ENCODE assay signal across 24 cellular contexts in the genomic region with DNA sequence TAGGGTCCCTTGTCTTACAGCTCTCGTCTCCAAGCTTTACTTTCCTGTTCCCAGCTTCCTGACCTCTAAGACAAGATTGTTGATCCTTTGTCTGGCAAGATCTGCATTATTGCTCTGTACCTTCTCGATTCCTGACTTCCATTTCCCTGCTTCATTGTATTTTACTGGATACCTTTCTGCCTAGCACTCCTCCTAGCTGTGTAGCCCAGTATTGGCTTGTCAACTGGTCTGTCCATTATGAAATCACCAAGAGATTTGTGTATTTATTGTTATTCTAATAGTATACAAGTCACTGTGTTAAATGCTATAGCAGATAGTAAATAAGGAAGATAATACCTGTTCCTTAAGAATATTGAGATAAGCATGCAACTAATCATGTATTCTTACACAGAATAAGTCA.
DNase-seq lines count a peak whose midpoint lies in the region; ATAC-seq and TF ChIP-seq lines count a peak whose summit lies in the region.
"Had no signal": no experiment of that assay in that cellular context is flagged by ENCODE, and none has a peak within 500 bp of the region (broad histone marks: within the 10 kb centered on the region; RNA-seq: fewer than 3 reads in every experiment).

No MANE protein-coding gene starts in this region.

- no peaks in the 10 kb centered on the region for H3K36me3 Mint-ChIP-seq in GM23338 (ENCODE audit: low read depth)
- no peaks in the 10 kb centered on the region for H3K36me3 Mint-ChIP-seq in endodermal cell (ENCODE audit: low read depth)
- H3K36me3 Mint-ChIP-seq in neural progenitor cell, result no peaks in the 10 kb centered on the region
- H3K36me3 Mint-ChIP-seq in activated CD4-positive, alpha-beta T cell treated with anti-CD3 and anti-CD28 coated beads for 36 hours (ENCODE audit: low read depth), result peaks cover 5% of the 10 kb centered on the region

- intact Hi-C loops in Panc1 (cut with micrococcal nuclease; ENCODE audit: unreplicated experiment), result no loop called here
- intact Hi-C loops in activated CD4-positive, alpha-beta T cell treated with anti-CD3 and anti-CD28 coated beads for 36 hours (cut with DNase I, micrococcal nuclease), result no loop called here

- ATAC-seq in GM23338 (peak; percentile 47), Panc1 (no peak), GM19324 (IDR thresholded peaks at IDR 0.05; ENCODE audit: low FRiP score, unreplicated experiment) (no peak)
- ATAC-seq in activated CD4-positive, alpha-beta T cell treated with anti-CD3 and anti-CD28 coated beads for 36 hours, result no peak
- ATAC-seq: body of pancreas, T-cell had no signal

- peak; percentile 47 to 55 for TF ChIP-seq CTCF in GM23338 (conservative IDR thresholded peaks at IDR 0.05; ENCODE audit: low read depth in 2 of 2)
- TF ChIP-seq CTCF in Panc1 (IDR thresholded peaks at IDR 0.05), result peak; percentile 19; the same call in 1 of the 2 replicates
- TF ChIP-seq CTCF in endodermal cell (conservative IDR thresholded peaks at IDR 0.05), result peak; percentile 61
- TF ChIP-seq CTCF in neural progenitor cell (IDR thresholded peaks at IDR 0.05), result peak; percentile 22

- no peaks in the 10 kb centered on the region for H4K20me1 ChIP-seq in GM23338 (replicated peaks; ENCODE audit: insufficient read depth)
- H4K20me1 ChIP-seq in neural progenitor cell (ENCODE audit: low read depth), result no peaks in the 10 kb centered on the region

- no peak overlapping the region for H3K9ac ChIP-seq in endodermal cell (ENCODE audit: extremely low read depth, low read length, poor library complexity, severe bottlenecking)
- H3K9ac ChIP-seq in neural progenitor cell, result no peak overlapping the region

- peaks cover 3% of the 10 kb centered on the region for H3K27me3 Mint-ChIP-seq in GM23338 (ENCODE audit: insufficient read depth, low read depth, poor library complexity)
- H3K27me3 Mint-ChIP-seq in endodermal cell (ENCODE audit: insufficient read depth), result no peaks in the 10 kb centered on the region
- H3K27me3 Mint-ChIP-seq in neural progenitor cell (ENCODE audit: insufficient read depth, low read depth), result no peaks in the 10 kb centered on the region
- no peaks in the 10 kb centered on the region for H3K27me3 Mint-ChIP-seq in activated CD4-positive, alpha-beta T cell treated with anti-CD3 and anti-CD28 coated beads for 36 hours
- H3K27me3 Mint-ChIP-seq: T-cell had no signal

- no TSS peak for BruUV-seq in Panc1 (replicated peaks; lab: Mats Ljungman, UMichigan)

- no peaks in the 10 kb centered on the region for H3K9me3 ChIP-seq in Panc1 (ENCODE audit: control insufficient read depth, insufficient read depth, low read depth, low read length)
- no peaks in the 10 kb centered on the region for H3K9me3 ChIP-seq in endodermal cell (ENCODE audit: control insufficient read depth, low read length)
- H3K9me3 ChIP-seq in neural progenitor cell (ENCODE audit: low read depth), result no peaks in the 10 kb centered on the region
- H3K9me3 ChIP-seq: body of pancreas, Caco-2, colonic mucosa, Peyer's patch had no signal

- H3K9me3 Mint-ChIP-seq in GM23338, result no peaks in the 10 kb centered on the region
- no peaks in the 10 kb centered on the region for H3K9me3 Mint-ChIP-seq in endodermal cell
- no peaks in the 10 kb centered on the region for H3K9me3 Mint-ChIP-seq in neural progenitor cell
- H3K9me3 Mint-ChIP-seq in activated CD4-positive, alpha-beta T cell treated with anti-CD3 and anti-CD28 coated beads for 36 hours (ENCODE audit: low read depth), result no peaks in the 10 kb centered on the region
- H3K9me3 Mint-ChIP-seq: HFFc6, T-cell had no signal

- H3K36me3 ChIP-seq in GM23338 (ENCODE audit: insufficient read depth) (no peaks in the 10 kb centered on the region), Panc1 (ENCODE audit: control insufficient read depth, insufficient read depth, low read length) (no peaks in the 10 kb centered on the region), endodermal cell (ENCODE audit: control insufficient read depth, insufficient read depth, low read length) (no peaks in the 10 kb centered on the region), neural progenitor cell (no peaks in the 10 kb centered on the region)
- H3K36me3 ChIP-seq: colonic mucosa, Peyer's patch had no signal

- H3K27me3 ChIP-seq in GM23338 (ENCODE audit: insufficient read depth) (no peaks in the 10 kb centered on the region), Panc1 (ENCODE audit: control insufficient read depth, insufficient read depth, low read length) (no peaks in the 10 kb centered on the region), endodermal cell (ENCODE audit: control insufficient read depth, insufficient read depth, low read length, poor library complexity, severe bottlenecking) (no peaks in the 10 kb centered on the region), neural progenitor cell (no peaks in the 10 kb centered on the region)
- H3K27me3 ChIP-seq: body of pancreas, colonic mucosa, Peyer's patch had no signal

- H3K4me2 ChIP-seq in GM23338 (no peak overlapping the region), neural progenitor cell (no peak overlapping the region)

- in situ Hi-C loops in Panc1 (cut with HindIII; ENCODE audit: low pct_unique_long_range_greater_than_20kb, low sequenced_read_pairs), result no loop called here

- no peaks in the 10 kb centered on the region for H3K9me2 ChIP-seq in GM23338 (ENCODE audit: insufficient read depth)

- H3K4me3 Mint-ChIP-seq in GM23338, result no peak overlapping the region
- H3K4me3 Mint-ChIP-seq in endodermal cell, result no peak overlapping the region
- no peak overlapping the region for H3K4me3 Mint-ChIP-seq in neural progenitor cell
- no peak overlapping the region for H3K4me3 Mint-ChIP-seq in activated CD4-positive, alpha-beta T cell treated with anti-CD3 and anti-CD28 coated beads for 36 hours
- H3K4me3 Mint-ChIP-seq: HFFc6, T-cell had no signal

- POLR2A ChIA-PET in Panc1 (lab: Charles Lee), result interaction anchor here (0.6 kb wide), 1 partner anchor 263 kb away, joined by 3 read pairs; no protein-coding TSS in a partner anchor
- POLR2A ChIA-PET in activated CD4-positive, alpha-beta T cell treated with anti-CD3 and anti-CD28 coated beads for 36 hours (lab: Charles Lee), result no interaction called here

- peaks cover 7% of the 10 kb centered on the region for H3K4me1 Mint-ChIP-seq in GM23338
- H3K4me1 Mint-ChIP-seq in endodermal cell, result peaks cover 2% of the 10 kb centered on the region
- no peaks in the 10 kb centered on the region for H3K4me1 Mint-ChIP-seq in neural progenitor cell
- H3K4me1 Mint-ChIP-seq in activated CD4-positive, alpha-beta T cell treated with anti-CD3 and anti-CD28 coated beads for 36 hours, result peaks cover 25% of the 10 kb centered on the region

- peak; percentile 28 for DNase-seq in GM23338 (ENCODE audit: low spot score)
- DNase-seq in Panc1 (ENCODE audit: low read depth, low spot score), result no peak
- DNase-seq in endodermal cell, result no peak
- DNase-seq in neural progenitor cell (ENCODE audit: low spot score), result no peak
- DNase-seq in GM19238 (ENCODE audit: insufficient read length, low spot score), result no peak
- no peak for DNase-seq in activated CD4-positive, alpha-beta T cell treated with anti-CD3 and anti-CD28 coated beads for 36 hours
- DNase-seq: activated CD8-positive, alpha-beta memory T cell treated with anti-CD3 and anti-CD28 coated beads for 24 hours; activated gamma-delta T cell treated with Interleukin-2 at 50 U/mL for 16 hours; activated T-cell treated with anti-CD3 and anti-CD28 coated beads, Interleukin-2, amount 50 U/mL, for 1 hour; body of pancreas; C1 segment of cervical spinal cord; Caco-2; colonic mucosa; effector memory CD4-positive, alpha-beta T cell; HFFc6; MM.1S; NCI-H1436; NCI-H510A; NK-92 treated with Interleukin-12 subunit alpha and Interleukin-12 subunit beta, amount 100 ng/mL, for 24 hours; Peyer's patch; stimulated activated CD4-positive, alpha-beta T cell treated with anti-CD3 and anti-CD28 coated beads, Interleukin-2, amount 100 ng/mL, for 24 hours; T-cell had no signal

- H3K27ac Mint-ChIP-seq in GM23338 (no peak overlapping the region), endodermal cell (no peak overlapping the region), neural progenitor cell (no peak overlapping the region)
- no peak overlapping the region for H3K27ac Mint-ChIP-seq in activated CD4-positive, alpha-beta T cell treated with anti-CD3 and anti-CD28 coated beads for 36 hours
- H3K27ac Mint-ChIP-seq: HFFc6, T-cell had no signal

- CTCF ChIA-PET in Panc1 (lab: Charles Lee), result no interaction called here
- CTCF ChIA-PET in activated CD4-positive, alpha-beta T cell treated with anti-CD3 and anti-CD28 coated beads for 36 hours (lab: Charles Lee), result interaction anchor here (1.4 kb wide), 1 partner anchor 12 kb away, joined by 6 read pairs; no protein-coding TSS in a partner anchor

- H2AFZ ChIP-seq in GM23338, result no peak overlapping the region
- H2AFZ ChIP-seq in neural progenitor cell (replicated peaks), result no peak overlapping the region

- H3F3A ChIP-seq in GM23338 (replicated peaks; ENCODE audit: low read depth), result no peaks in the 10 kb centered on the region
- H3F3A ChIP-seq in neural progenitor cell (ENCODE audit: low read depth), result peaks cover 5% of the 10 kb centered on the region

- no peak overlapping the region for H3K27ac ChIP-seq in GM23338 (ENCODE audit: low read depth)
- no peak overlapping the region for H3K27ac ChIP-seq in Panc1 (ENCODE audit: low read length)
- no peak overlapping the region for H3K27ac ChIP-seq in endodermal cell (ENCODE audit: low read depth, low read length)
- H3K27ac ChIP-seq in neural progenitor cell, result no peak overlapping the region
- H3K27ac ChIP-seq: body of pancreas, colonic mucosa, Peyer's patch, skin epidermis had no signal

- WGBS in endodermal cell (ENCODE audit: insufficient coverage in 1 of 2, insufficient read length in 1 of 2), 2 experiments, result 94 to 100% methylated on average over 1 to 2 of the region's 2 CpGs

- H3K4me1 ChIP-seq in GM23338 (ENCODE audit: insufficient read depth), result peaks cover 4% of the 10 kb centered on the region; the same call in 1 of the 2 replicates
- no peaks in the 10 kb centered on the region for H3K4me1 ChIP-seq in Panc1 (ENCODE audit: control insufficient read depth, insufficient read depth, low read length)
- no peaks in the 10 kb centered on the region for H3K4me1 ChIP-seq in endodermal cell (ENCODE audit: control insufficient read depth, insufficient read depth, low read length)
- H3K4me1 ChIP-seq in neural progenitor cell, result peaks cover 12% of the 10 kb centered on the region
- H3K4me1 ChIP-seq: body of pancreas, colonic mucosa, Peyer's patch had no signal

- H3K79me2 ChIP-seq in GM23338 (replicated peaks; ENCODE audit: insufficient read depth) (no peaks in the 10 kb centered on the region), neural progenitor cell (ENCODE audit: low read depth) (no peaks in the 10 kb centered on the region)

- H3K4me3 ChIP-seq in GM23338 (no peak overlapping the region), Panc1 (ENCODE audit: low read depth in 2 of 2, low read length in 2 of 2) (no peak overlapping the region), endodermal cell (ENCODE audit: low read length) (no peak overlapping the region), neural progenitor cell (no peak overlapping the region)
- H3K4me3 ChIP-seq: body of pancreas, colonic mucosa, Peyer's patch, skin epidermis had no signal
